Comparison of ENCODE assay signal across 2 cellular contexts in genomic region chr12:98551787-98552186, GRCh38.
TF ChIP-seq lines count a peak whose summit lies in the region.

No MANE protein-coding gene starts in this region.

TF ChIP-seq in WTC11, 78 proteins besides CTCF, POLR2A, EP300 and RAD21:
- TF ChIP-seq, protein P1, sequence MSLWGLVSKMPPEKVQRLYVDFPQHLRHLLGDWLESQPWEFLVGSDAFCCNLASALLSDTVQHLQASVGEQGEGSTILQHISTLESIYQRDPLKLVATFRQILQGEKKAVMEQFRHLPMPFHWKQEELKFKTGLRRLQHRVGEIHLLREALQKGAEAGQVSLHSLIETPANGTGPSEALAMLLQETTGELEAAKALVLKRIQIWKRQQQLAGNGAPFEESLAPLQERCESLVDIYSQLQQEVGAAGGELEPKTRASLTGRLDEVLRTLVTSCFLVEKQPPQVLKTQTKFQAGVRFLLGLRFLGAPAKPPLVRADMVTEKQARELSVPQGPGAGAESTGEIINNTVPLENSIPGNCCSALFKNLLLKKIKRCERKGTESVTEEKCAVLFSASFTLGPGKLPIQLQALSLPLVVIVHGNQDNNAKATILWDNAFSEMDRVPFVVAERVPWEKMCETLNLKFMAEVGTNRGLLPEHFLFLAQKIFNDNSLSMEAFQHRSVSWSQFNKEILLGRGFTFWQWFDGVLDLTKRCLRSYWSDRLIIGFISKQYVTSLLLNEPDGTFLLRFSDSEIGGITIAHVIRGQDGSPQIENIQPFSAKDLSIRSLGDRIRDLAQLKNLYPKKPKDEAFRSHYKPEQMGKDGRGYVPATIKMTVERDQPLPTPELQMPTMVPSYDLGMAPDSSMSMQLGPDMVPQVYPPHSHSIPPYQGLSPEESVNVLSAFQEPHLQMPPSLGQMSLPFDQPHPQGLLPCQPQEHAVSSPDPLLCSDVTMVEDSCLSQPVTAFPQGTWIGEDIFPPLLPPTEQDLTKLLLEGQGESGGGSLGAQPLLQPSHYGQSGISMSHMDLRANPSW (CRISPR knock-in tag; conservative IDR thresholded peaks at IDR 0.05; ENCODE audit: low read depth): no peak
- TF ChIP-seq JAZF1 (CRISPR knock-in tag; IDR thresholded peaks at IDR 0.05) (no peak), ZNF396 (CRISPR knock-in tag; IDR thresholded peaks at IDR 0.05; ENCODE audit: borderline replicate concordance) (no peak), NR2C2 (CRISPR knock-in tag; IDR thresholded peaks at IDR 0.05) (no peak), ZNF671 (CRISPR knock-in tag; IDR thresholded peaks at IDR 0.05) (no peak), SOX15 (CRISPR knock-in tag; IDR thresholded peaks at IDR 0.05) (no peak), ATF1 (CRISPR knock-in tag; IDR thresholded peaks at IDR 0.05) (no peak)
- TF ChIP-seq, protein P2, sequence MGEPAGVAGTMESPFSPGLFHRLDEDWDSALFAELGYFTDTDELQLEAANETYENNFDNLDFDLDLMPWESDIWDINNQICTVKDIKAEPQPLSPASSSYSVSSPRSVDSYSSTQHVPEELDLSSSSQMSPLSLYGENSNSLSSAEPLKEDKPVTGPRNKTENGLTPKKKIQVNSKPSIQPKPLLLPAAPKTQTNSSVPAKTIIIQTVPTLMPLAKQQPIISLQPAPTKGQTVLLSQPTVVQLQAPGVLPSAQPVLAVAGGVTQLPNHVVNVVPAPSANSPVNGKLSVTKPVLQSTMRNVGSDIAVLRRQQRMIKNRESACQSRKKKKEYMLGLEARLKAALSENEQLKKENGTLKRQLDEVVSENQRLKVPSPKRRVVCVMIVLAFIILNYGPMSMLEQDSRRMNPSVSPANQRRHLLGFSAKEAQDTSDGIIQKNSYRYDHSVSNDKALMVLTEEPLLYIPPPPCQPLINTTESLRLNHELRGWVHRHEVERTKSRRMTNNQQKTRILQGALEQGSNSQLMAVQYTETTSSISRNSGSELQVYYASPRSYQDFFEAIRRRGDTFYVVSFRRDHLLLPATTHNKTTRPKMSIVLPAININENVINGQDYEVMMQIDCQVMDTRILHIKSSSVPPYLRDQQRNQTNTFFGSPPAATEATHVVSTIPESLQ (CRISPR knock-in tag; IDR thresholded peaks at IDR 0.05): no peak
- TF ChIP-seq, protein P3, sequence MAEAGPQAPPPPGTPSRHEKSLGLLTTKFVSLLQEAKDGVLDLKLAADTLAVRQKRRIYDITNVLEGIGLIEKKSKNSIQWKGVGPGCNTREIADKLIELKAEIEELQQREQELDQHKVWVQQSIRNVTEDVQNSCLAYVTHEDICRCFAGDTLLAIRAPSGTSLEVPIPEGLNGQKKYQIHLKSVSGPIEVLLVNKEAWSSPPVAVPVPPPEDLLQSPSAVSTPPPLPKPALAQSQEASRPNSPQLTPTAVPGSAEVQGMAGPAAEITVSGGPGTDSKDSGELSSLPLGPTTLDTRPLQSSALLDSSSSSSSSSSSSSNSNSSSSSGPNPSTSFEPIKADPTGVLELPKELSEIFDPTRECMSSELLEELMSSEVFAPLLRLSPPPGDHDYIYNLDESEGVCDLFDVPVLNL (CRISPR knock-in tag; IDR thresholded peaks at IDR 0.05; ENCODE audit: borderline replicate concordance, low read depth): no peak

TF ChIP-seq in K562, 482 proteins besides CTCF, POLR2A, EP300 and RAD21:
- TF ChIP-seq PPARD (CRISPR knock-in tag; IDR thresholded peaks at IDR 0.05) (no peak), CREBBP (IDR thresholded peaks at IDR 0.05; ENCODE audit: low read depth, low read length) (no peak), HNRNPLL (IDR thresholded peaks at IDR 0.05; ENCODE audit: low read depth, low read length, poor library complexity, severe bottlenecking) (no peak), TRIM24 (IDR thresholded peaks at IDR 0.05) (0 out of 4 replicates have a peak, but pooled peaks of 1 of the 2 experiments have one; percentile 19), PHB2 (IDR thresholded peaks at IDR 0.05; ENCODE audit: low read depth) (0 out of 2 replicates have a peak, but pooled peaks have one; percentile 8), FOXJ3 (CRISPR knock-in tag; IDR thresholded peaks at IDR 0.05) (no peak), SOX6 (IDR thresholded peaks at IDR 0.05) (peak; percentile 33; the same call in 1 of the 2 replicates), MEIS2 (IDR thresholded peaks at IDR 0.05; ENCODE audit: partially characterized antibody) (peak; percentile 52), ELF1 (tag; IDR thresholded peaks at IDR 0.05) (no peak), RHOXF2B (CRISPR knock-in tag; conservative IDR thresholded peaks at IDR 0.05) (no peak)
